Comparison of ENCODE assay signal across 2 cellular contexts in genomic region chr14:50830044-50830931, GRCh38.
TF ChIP-seq lines count a peak whose summit lies in the region.

No MANE protein-coding gene starts in this region.

TF ChIP-seq in A549, 52 proteins besides CTCF, POLR2A, EP300 and RAD21:
- TF ChIP-seq ZSCAN20 (CRISPR knock-in tag; IDR thresholded peaks at IDR 0.05) (no peak), MAFK (IDR thresholded peaks at IDR 0.05; ENCODE audit: partially characterized antibody) (no peak), FOSL2 (IDR thresholded peaks at IDR 0.05) (no peak), FOSL2 (CRISPR knock-in tag; IDR thresholded peaks at IDR 0.05) (no peak)
- TF ChIP-seq, protein P1, sequence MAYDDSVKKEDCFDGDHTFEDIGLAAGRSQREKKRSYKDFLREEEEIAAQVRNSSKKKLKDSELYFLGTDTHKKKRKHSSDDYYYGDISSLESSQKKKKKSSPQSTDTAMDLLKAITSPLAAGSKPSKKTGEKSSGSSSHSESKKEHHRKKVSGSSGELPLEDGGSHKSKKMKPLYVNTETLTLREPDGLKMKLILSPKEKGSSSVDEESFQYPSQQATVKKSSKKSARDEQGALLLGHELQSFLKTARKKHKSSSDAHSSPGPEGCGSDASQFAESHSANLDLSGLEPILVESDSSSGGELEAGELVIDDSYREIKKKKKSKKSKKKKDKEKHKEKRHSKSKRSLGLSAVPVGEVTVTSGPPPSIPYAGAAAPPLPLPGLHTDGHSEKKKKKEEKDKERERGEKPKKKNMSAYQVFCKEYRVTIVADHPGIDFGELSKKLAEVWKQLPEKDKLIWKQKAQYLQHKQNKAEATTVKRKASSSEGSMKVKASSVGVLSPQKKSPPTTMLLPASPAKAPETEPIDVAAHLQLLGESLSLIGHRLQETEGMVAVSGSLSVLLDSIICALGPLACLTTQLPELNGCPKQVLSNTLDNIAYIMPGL (CRISPR knock-in tag; IDR thresholded peaks at IDR 0.05; ENCODE audit: borderline replicate concordance) = no peak
- TF ChIP-seq, protein P2, sequence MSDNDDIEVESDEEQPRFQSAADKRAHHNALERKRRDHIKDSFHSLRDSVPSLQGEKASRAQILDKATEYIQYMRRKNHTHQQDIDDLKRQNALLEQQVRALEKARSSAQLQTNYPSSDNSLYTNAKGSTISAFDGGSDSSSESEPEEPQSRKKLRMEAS (IDR thresholded peaks at IDR 0.05) = peak; percentile 5; the same call in 1 of the 2 replicates

TF ChIP-seq in endothelial cell of umbilical vein, 7 proteins besides CTCF, POLR2A, EP300 and RAD21:
- TF ChIP-seq POLR2AphosphoS5 (IDR thresholded peaks at IDR 0.05; ENCODE audit: insufficient read depth, low read depth, low read length) (no peak), GATA2 (IDR thresholded peaks at IDR 0.05; ENCODE audit: insufficient read depth, insufficient read length, low read depth, low read length) (no peak)
